Comparison of ENCODE assay signal across 8 cellular contexts in the genomic region with DNA sequence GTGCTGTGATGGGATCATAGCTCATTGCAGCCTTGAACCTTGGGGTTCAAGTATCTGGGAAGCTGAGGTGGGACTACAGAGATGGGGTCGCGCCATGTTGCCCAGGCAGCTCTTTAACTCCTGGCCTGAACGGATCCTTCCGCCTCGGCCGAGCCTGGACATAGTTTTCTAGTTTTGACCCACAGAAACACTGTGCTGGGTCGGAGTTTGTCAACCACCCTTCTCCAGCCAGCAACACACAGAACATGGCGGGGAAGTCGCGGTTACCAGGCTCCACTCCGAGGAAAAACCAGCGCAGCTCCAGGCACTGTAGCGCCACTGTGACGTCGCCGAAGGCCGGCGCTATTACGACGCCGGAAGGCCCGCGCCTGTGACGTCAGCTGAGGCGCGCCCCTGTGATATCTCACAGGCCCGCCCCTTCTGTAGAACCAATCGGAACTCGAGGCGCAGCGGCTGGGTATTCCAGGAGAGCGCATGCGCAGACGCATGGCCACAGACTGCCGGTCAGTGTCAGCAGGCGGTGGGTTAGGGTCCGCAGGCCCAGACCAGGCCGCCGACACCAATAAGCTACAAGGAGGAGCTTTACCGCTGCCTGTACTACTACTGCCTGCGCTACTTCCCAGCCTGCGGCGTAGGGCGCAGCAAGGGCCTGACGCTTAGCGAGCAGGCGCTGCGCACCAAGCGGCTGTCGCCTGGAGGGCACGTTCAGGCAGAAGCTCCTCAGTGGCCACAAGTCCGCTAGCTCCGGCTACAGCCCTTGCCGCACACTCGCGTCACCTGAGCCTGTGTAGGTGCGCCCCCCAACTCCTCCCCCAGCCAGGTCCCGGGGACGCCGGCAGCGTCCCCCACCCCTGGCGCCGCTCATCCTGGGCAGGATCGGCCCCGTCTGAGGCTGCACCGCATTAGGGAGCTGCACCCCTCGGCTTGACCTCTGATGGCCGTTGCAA.
A peak's percentile ranks its signal among the peaks of the same experiment; 100 is the strongest.
DNase-seq lines count a peak whose midpoint lies in the region; ATAC-seq and TF ChIP-seq lines count a peak whose summit lies in the region.

No MANE protein-coding gene starts in this region.

- peak overlapping the region; percentile 93 for H3K27ac Mint-ChIP-seq in activated CD8-positive, alpha-beta memory T cell treated with anti-CD3 and anti-CD28 coated beads, Interleukin-2, amount 10 ng/mL, durations not matched to agents 7 days and 5 days

- H3K4me1 ChIP-seq in endocrine pancreas (ENCODE audit: control insufficient read depth, insufficient read depth, low read length): no peaks in the 10 kb centered on the region

- no peaks in the 10 kb centered on the region for H3K36me3 Mint-ChIP-seq in activated CD8-positive, alpha-beta memory T cell treated with anti-CD3 and anti-CD28 coated beads, Interleukin-2, amount 10 ng/mL, durations not matched to agents 7 days and 5 days

- DNase-seq in COR-L47 (lab: John Stamatoyannopoulos, UW) (peak; percentile 97), GM20000 (ENCODE audit: low spot score) (peak; percentile 96), HT-29 (ENCODE audit: low spot score) (peak; percentile 99), NOMO-1 (lab: John Stamatoyannopoulos, UW; ENCODE audit: unreplicated experiment in 2 of 2) (peak; percentile 92 to 96), mesenteric fat pad (ENCODE audit: low spot score) (peak; percentile 100)
- DNase-seq in activated CD8-positive, alpha-beta memory T cell treated with anti-CD3 and anti-CD28 coated beads, Interleukin-2, amount 10 ng/mL, durations not matched to agents 7 days and 5 days: peak; percentile 98
- DNase-seq in stimulated activated CD8-positive, alpha-beta memory T cell treated with anti-CD3 and anti-CD28 coated beads, Interleukin-15, amount 100 ng/mL, for 24 hours (ENCODE audit: low read depth): peak; percentile 94

- H3K9me3 ChIP-seq in endocrine pancreas (ENCODE audit: control insufficient read depth, low read length): no peaks in the 10 kb centered on the region

- no peaks in the 10 kb centered on the region for H3K27me3 ChIP-seq in endocrine pancreas (ENCODE audit: control insufficient read depth, insufficient read depth, low read length)

- H3K27me3 Mint-ChIP-seq in activated CD8-positive, alpha-beta memory T cell treated with anti-CD3 and anti-CD28 coated beads, Interleukin-2, amount 10 ng/mL, durations not matched to agents 7 days and 5 days: no peaks in the 10 kb centered on the region

- no peak for TF ChIP-seq CTCF in GM20000 (IDR thresholded peaks at IDR 0.05; ENCODE audit: extremely low read depth, missing control alignments)

- no peaks in the 10 kb centered on the region for H3K9me3 Mint-ChIP-seq in activated CD8-positive, alpha-beta memory T cell treated with anti-CD3 and anti-CD28 coated beads, Interleukin-2, amount 10 ng/mL, durations not matched to agents 7 days and 5 days (ENCODE audit: low read depth)

- ATAC-seq in activated CD8-positive, alpha-beta memory T cell treated with anti-CD3 and anti-CD28 coated beads, Interleukin-2, amount 10 ng/mL, durations not matched to agents 7 days and 5 days: peak; percentile 95

- no peaks in the 10 kb centered on the region for H3K36me3 ChIP-seq in endocrine pancreas (ENCODE audit: control insufficient read depth, insufficient read depth, low read length)

- H3K9ac ChIP-seq in endocrine pancreas (ENCODE audit: control insufficient read depth, insufficient read depth, low read length): peak overlapping the region; percentile 84

- H3K4me3 Mint-ChIP-seq in activated CD8-positive, alpha-beta memory T cell treated with anti-CD3 and anti-CD28 coated beads, Interleukin-2, amount 10 ng/mL, durations not matched to agents 7 days and 5 days: peak overlapping the region; percentile 88

- peak overlapping the region; percentile 67 for H3K4me3 ChIP-seq in endocrine pancreas (ENCODE audit: control insufficient read depth, insufficient read depth, low read length)

- CTCF ChIA-PET in activated CD8-positive, alpha-beta memory T cell treated with anti-CD3 and anti-CD28 coated beads, Interleukin-2, amount 10 ng/mL, durations not matched to agents 7 days and 5 days (lab: Charles Lee): interaction anchor here (1.0 to 2.1 kb wide), 5 partner anchors 13 to 247 kb away, joined by 3 to 8 read pairs (median 4); partner anchors contain the start of gene RABGEF1

- peaks cover 15% of the 10 kb centered on the region for H3K4me1 Mint-ChIP-seq in activated CD8-positive, alpha-beta memory T cell treated with anti-CD3 and anti-CD28 coated beads, Interleukin-2, amount 10 ng/mL, durations not matched to agents 7 days and 5 days

Comparison
In these comparisons a context has a peak if more than half of its experiments do, and no peak if none do; other contexts are left out.
1. Peak in every context shown above with its lines: DNase-seq, ATAC-seq and H3K4me3 ChIP-seq.